ENCODE assay signal across 8 cellular contexts in the genomic region with DNA sequence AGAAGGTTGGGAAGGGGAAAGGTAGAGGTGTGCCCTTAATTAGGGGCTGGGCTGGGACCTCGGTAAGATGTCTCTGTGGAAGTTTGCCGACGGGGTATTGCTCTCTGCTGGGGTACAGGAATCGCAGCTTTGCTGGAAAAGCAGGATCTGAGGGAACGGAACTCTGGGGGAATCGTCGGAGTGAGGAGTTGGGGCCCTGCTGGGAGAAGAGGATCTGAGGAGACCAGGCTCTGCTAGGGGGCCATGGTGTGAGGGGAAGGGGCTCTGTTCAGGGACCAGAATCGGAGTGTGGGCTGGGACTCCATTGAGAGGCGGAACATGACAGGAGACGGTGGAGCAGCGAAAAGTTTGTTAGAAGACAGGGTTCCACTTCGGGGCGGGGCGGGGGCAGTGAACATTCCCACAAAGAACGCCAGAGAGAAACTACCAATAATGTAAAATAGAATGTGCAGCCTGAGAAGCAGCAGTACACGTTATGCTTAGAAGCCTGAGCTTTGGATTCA. TPM values are rescaled to one million over a fixed set of nuclear protein-coding genes. Genes with fewer than 3 reads are reported as not detected.
DNase-seq lines count a peak whose midpoint lies in the region; ATAC-seq and TF ChIP-seq lines count a peak whose summit lies in the region.

No MANE protein-coding gene starts in this region.

- H3K27me3 ChIP-seq in BJ (ENCODE audit: control insufficient read depth, insufficient read depth, low read length), result no peaks in the 10 kb centered on the region
- no peaks in the 10 kb centered on the region for H3K27me3 ChIP-seq in muscle layer of colon (ENCODE audit: control insufficient read depth in 1 of 2, insufficient read depth in 2 of 2, low read length in 2 of 2)

- DNase-seq in BJ (ENCODE audit: low read depth), result no peak
- DNase-seq in HFFc6, result peak; percentile 32
- DNase-seq in activated CD8-positive, alpha-beta T cell treated with anti-CD3 and anti-CD28 coated beads for 36 hours, result peak; percentile 25
- no peak for DNase-seq in epithelial cell of proximal tubule (ENCODE audit: low read depth)
- DNase-seq in ureter (ENCODE audit: low spot score), result peak; percentile 46
- no peak for DNase-seq in cerebellar cortex (ENCODE audit: low spot score)

- peaks cover 31% of the 10 kb centered on the region for H3K4me1 Mint-ChIP-seq in HFFc6 (ENCODE audit: low read depth)
- peaks cover 24% of the 10 kb centered on the region for H3K4me1 Mint-ChIP-seq in activated CD8-positive, alpha-beta T cell treated with anti-CD3 and anti-CD28 coated beads for 36 hours (ENCODE audit: low read depth)

- ATAC-seq in activated CD8-positive, alpha-beta T cell treated with anti-CD3 and anti-CD28 coated beads for 36 hours, result no peak
- no peak for ATAC-seq in HG03457 (IDR thresholded peaks at IDR 0.05; ENCODE audit: unreplicated experiment)

- no peaks in the 10 kb centered on the region; the same call in 1 of the 2 replicates for H3K36me3 Mint-ChIP-seq in HFFc6 (ENCODE audit: low read depth)
- no peaks in the 10 kb centered on the region for H3K36me3 Mint-ChIP-seq in activated CD8-positive, alpha-beta T cell treated with anti-CD3 and anti-CD28 coated beads for 36 hours (ENCODE audit: low read depth)

- TF ChIP-seq CTCF in BJ (IDR thresholded peaks at IDR 0.05; ENCODE audit: insufficient read depth, low read depth, low read length), result no peak
- TF ChIP-seq CTCF in HFFc6 (IDR thresholded peaks at IDR 0.05), result no peak
- TF ChIP-seq CTCF in activated CD8-positive, alpha-beta T cell treated with anti-CD3 and anti-CD28 coated beads for 36 hours (IDR thresholded peaks at IDR 0.05), result no peak
- no peak for TF ChIP-seq CTCF in epithelial cell of proximal tubule (conservative IDR thresholded peaks at IDR 0.05; ENCODE audit: low read depth, low read length)

- CTCF ChIA-PET in BJ (lab: Yijun Ruan, JAX), result no interaction called here
- CTCF ChIA-PET in activated CD8-positive, alpha-beta T cell treated with anti-CD3 and anti-CD28 coated beads for 36 hours (lab: Charles Lee), result no interaction called here

- H3K27me3 Mint-ChIP-seq in HFFc6 (ENCODE audit: insufficient read depth), result peaks cover 5% of the 10 kb centered on the region
- no peaks in the 10 kb centered on the region for H3K27me3 Mint-ChIP-seq in activated CD8-positive, alpha-beta T cell treated with anti-CD3 and anti-CD28 coated beads for 36 hours

- H3K36me3 ChIP-seq in BJ (ENCODE audit: control insufficient read depth, insufficient read depth, low read length) (no peaks in the 10 kb centered on the region), muscle layer of colon (ENCODE audit: insufficient read depth, low read length) (no peaks in the 10 kb centered on the region)

- H3K4me3 Mint-ChIP-seq in HFFc6, result peak overlapping the region; percentile 97
- peak overlapping the region; percentile 96 for H3K4me3 Mint-ChIP-seq in activated CD8-positive, alpha-beta T cell treated with anti-CD3 and anti-CD28 coated beads for 36 hours

- H3K27ac ChIP-seq in muscle layer of colon (ENCODE audit: low read depth, low read length), result peak overlapping the region; percentile 93

- POLR2A ChIA-PET in BJ (lab: Charles Lee), result interaction anchor here (0.7 kb wide), 1 partner anchor 58 kb away, joined by 3 read pairs; no protein-coding TSS in a partner anchor
- POLR2A ChIA-PET in activated CD8-positive, alpha-beta T cell treated with anti-CD3 and anti-CD28 coated beads for 36 hours (lab: Charles Lee), result interaction anchor here (0.5 to 0.6 kb wide), 2 partner anchors 103 to 941 kb away, joined by 3 to 4 read pairs; no protein-coding TSS in a partner anchor

- H3K9ac ChIP-seq in muscle layer of colon (ENCODE audit: low read length), result peak overlapping the region; percentile 94

- peak overlapping the region; percentile 86 for H3K27ac Mint-ChIP-seq in HFFc6
- peak overlapping the region; percentile 98 for H3K27ac Mint-ChIP-seq in activated CD8-positive, alpha-beta T cell treated with anti-CD3 and anti-CD28 coated beads for 36 hours

- no peaks in the 10 kb centered on the region for H3K9me3 Mint-ChIP-seq in HFFc6
- no peaks in the 10 kb centered on the region for H3K9me3 Mint-ChIP-seq in activated CD8-positive, alpha-beta T cell treated with anti-CD3 and anti-CD28 coated beads for 36 hours

- peaks cover 23% of the 10 kb centered on the region for H3K4me1 ChIP-seq in muscle layer of colon (ENCODE audit: insufficient read depth, low read length)

- intact Hi-C loops in activated CD8-positive, alpha-beta T cell treated with anti-CD3 and anti-CD28 coated beads for 36 hours (cut with micrococcal nuclease), result no loop called here

- H3K4me3 ChIP-seq in BJ (ENCODE audit: low read depth, low read length) (peak overlapping the region; percentile 73), epithelial cell of proximal tubule (ENCODE audit: low read depth, low read length) (peak overlapping the region; percentile 81), muscle layer of colon (ENCODE audit: low read depth in 1 of 2, low read length in 2 of 2) (peak overlapping the region; percentile 79 to 97)

- H3K9me3 ChIP-seq in muscle layer of colon (ENCODE audit: low read length), result no peaks in the 10 kb centered on the region

RNA-seq across cellular contexts. Expression of a gene that starts 0.5 kb away (rescaled TPM):
- polyA plus RNA-seq in BJ (2011; rRNA removed), result 33.0 and 46.9 TPM in 2 replicates
- polyA minus RNA-seq in BJ (2011; rRNA and poly(A)+ RNA removed), result 6.0 and 7.0 TPM in 2 replicates
- total RNA-seq in HFFc6 (2021; fragmentation: NEBNext Ultra II Directional; extraction: Animal tissue kit (Norgen Biotek cat#: 25700)), result 10 to 100 TPM; 33.3 to 48.5 (median 39.5) TPM
- 1 to 10 TPM; 3.7 to 4.9 TPM for total RNA-seq in activated CD8-positive, alpha-beta T cell treated with anti-CD3 and anti-CD28 coated beads for 36 hours
- total RNA-seq in epithelial cell of proximal tubule (19.3 and 24.3 TPM in 2 replicates), ureter (20.4 TPM)

RNA-seq across cellular contexts. Expression of a gene that starts 0.9 kb away (rescaled TPM):
- 6.0 and 12.0 TPM in 2 replicates for polyA plus RNA-seq in BJ (2011; rRNA removed)
- polyA minus RNA-seq in BJ (2011; rRNA and poly(A)+ RNA removed), result 9.6 and 16.4 TPM in 2 replicates
- total RNA-seq in HFFc6 (2021; fragmentation: NEBNext Ultra II Directional; extraction: Animal tissue kit (Norgen Biotek cat#: 25700)), result 10 to 100 TPM; 44.7 to 59.2 (median 55.3) TPM
- total RNA-seq in activated CD8-positive, alpha-beta T cell treated with anti-CD3 and anti-CD28 coated beads for 36 hours, result 10 to 100 TPM; 45.4 to 47.7 TPM
- total RNA-seq in epithelial cell of proximal tubule (13.6 and 46.7 TPM in 2 replicates), ureter (70.3 TPM)

Comparison
In these comparisons a context has a peak if more than half of its experiments do, and no peak if none do; other contexts are left out.
1. DNase-seq: peak in HFFc6 (single experiment), activated CD8-positive, alpha-beta T cell treated with anti-CD3 and anti-CD28 coated beads for 36 hours (single experiment) and ureter (single experiment); none in BJ (single experiment), epithelial cell of proximal tubule (single experiment) and cerebellar cortex (single experiment).
2. Peak in every context shown above with its lines, with median percentiles within 50 percentile points of each other: H3K4me3 ChIP-seq.